In genomic region chr19:49859838-49860715, GRCh38 we compare ENCODE assay signal across 12 cellular contexts. TPM values are rescaled to one million over a fixed set of nuclear protein-coding genes. Genes with fewer than 3 reads are reported as not detected.
DNase-seq lines count a peak whose midpoint lies in the region; TF ChIP-seq lines count a peak whose summit lies in the region.
"Had no signal": no experiment of that assay in that cellular context is flagged by ENCODE, and none has a peak within 500 bp of the region (broad histone marks: within the 10 kb centered on the region; RNA-seq: fewer than 3 reads in every experiment).

No MANE protein-coding gene starts in this region.

- peaks cover 2% of the 10 kb centered on the region for H3K4me1 Mint-ChIP-seq in Caco-2 (ENCODE audit: low read depth, unreplicated experiment)

- TF ChIP-seq CTCF in Caco-2 (IDR thresholded peaks at IDR 0.05; ENCODE audit: insufficient read depth in 1 of 2, low read depth in 1 of 2, low read length in 1 of 2, severe bottlenecking in 1 of 2, unreplicated experiment in 1 of 2) (no peak), LNCaP clone FGC (IDR thresholded peaks at IDR 0.05; ENCODE audit: control insufficient read depth, extremely low read depth, insufficient read depth) (no peak), prostate gland (IDR thresholded peaks at IDR 0.05) (no peak)

- H3K4me3 ChIP-seq in Caco-2 (ENCODE audit: low read depth, low read length) (no peak overlapping the region), LNCaP clone FGC (ENCODE audit: low read depth, low read length) (peak overlapping the region; percentile 42), prostate gland (peak overlapping the region in 1 of 2 donors; percentile 16)
- H3K4me3 ChIP-seq: MG63, mucosa of descending colon had no signal

- peaks cover 96% of the 10 kb centered on the region for H3K36me3 Mint-ChIP-seq in Caco-2 (ENCODE audit: insufficient read depth, unreplicated experiment)

- peak; percentile 0 for TF ChIP-seq POLR2A in erythroblast (IDR thresholded peaks at IDR 0.05; ENCODE audit: low read length)
- no peak for TF ChIP-seq POLR2A in prostate gland (IDR thresholded peaks at IDR 0.05)

- peak overlapping the region; percentile 81 to 93 for H3K27ac ChIP-seq in prostate gland
- H3K27ac ChIP-seq: HL-60 had no signal

- DNase-seq in Caco-2, result no peak
- no peak for DNase-seq in LNCaP clone FGC (ENCODE audit: low read depth)
- no peak for DNase-seq in erythroblast (lab: John Stamatoyannopoulos, UW)
- no peak for DNase-seq in prostate gland (ENCODE audit: low spot score)
- no peak for DNase-seq in SKM-1 treated with dmso at 0.1 percent for 144 hours (lab: John Stamatoyannopoulos, UW; ENCODE audit: unreplicated experiment)
- DNase-seq in amygdala (lab: John Stamatoyannopoulos, UW), result no peak
- no peak for DNase-seq in activated CD4-positive, alpha-beta T cell treated with anti-CD3 and anti-CD28 coated beads, Interleukin-2, amount 50 U/mL, for 1 hour
- no peak for DNase-seq in HuH-7.5 (ENCODE audit: low spot score)
- DNase-seq: MG63 had no signal

- H3K4me1 ChIP-seq in Caco-2, result no peaks in the 10 kb centered on the region
- peaks cover 6% of the 10 kb centered on the region for H3K4me1 ChIP-seq in prostate gland (replicated peaks)

- CTCF ChIA-PET in Caco-2 (lab: Charles Lee), result no interaction called here

- H3K27me3 Mint-ChIP-seq in Caco-2 (ENCODE audit: insufficient read depth, unreplicated experiment), result no peaks in the 10 kb centered on the region
- H3K27me3 Mint-ChIP-seq: activated naive CD4-positive, alpha-beta T cell treated with anti-CD3 and anti-CD28 coated beads, Interleukin-2, amount 50 U/mL, for 24 hours had no signal

- no peaks in the 10 kb centered on the region for H3K27me3 ChIP-seq in Caco-2 (replicated peaks; ENCODE audit: control insufficient read depth, insufficient read depth, low read length)
- H3K27me3 ChIP-seq in prostate gland (replicated peaks; ENCODE audit: insufficient read depth), result no peaks in the 10 kb centered on the region
- H3K27me3 ChIP-seq: MG63 had no signal

- H3K9me3 Mint-ChIP-seq in Caco-2 (ENCODE audit: unreplicated experiment), result no peaks in the 10 kb centered on the region
- H3K9me3 Mint-ChIP-seq: activated naive CD4-positive, alpha-beta T cell treated with anti-CD3 and anti-CD28 coated beads, Interleukin-2, amount 50 U/mL, for 24 hours had no signal

- WGBS in prostate gland, result 80% methylated on average over 20 of the region's 25 CpGs

- no TSS peak for BruUV-seq in Caco-2 (replicated peaks; lab: Mats Ljungman, UMichigan)

- H3K27ac Mint-ChIP-seq in Caco-2 (ENCODE audit: unreplicated experiment), result peak overlapping the region; percentile 45
- H3K27ac Mint-ChIP-seq: activated naive CD4-positive, alpha-beta T cell treated with anti-CD3 and anti-CD28 coated beads, Interleukin-2, amount 50 U/mL, for 24 hours had no signal

- POLR2A ChIA-PET in Caco-2 (lab: Charles Lee), result interaction anchor here (0.6 kb wide), 1 partner anchor 47 kb away, joined by 5 read pairs; no protein-coding TSS in a partner anchor

- H3K9me3 ChIP-seq in Caco-2, result no peaks in the 10 kb centered on the region
- no peaks in the 10 kb centered on the region for H3K9me3 ChIP-seq in prostate gland
- H3K9me3 ChIP-seq: MG63, mucosa of descending colon had no signal

- H3K36me3 ChIP-seq in Caco-2 (ENCODE audit: control insufficient read depth, insufficient read depth, low read length) (peaks cover 21% of the 10 kb centered on the region), prostate gland (peaks cover 2 to 38% of the 10 kb centered on the region in 2 donors)

- H3K4me3 Mint-ChIP-seq in Caco-2 (ENCODE audit: unreplicated experiment), result no peak overlapping the region
- H3K4me3 Mint-ChIP-seq: activated naive CD4-positive, alpha-beta T cell treated with anti-CD3 and anti-CD28 coated beads, Interleukin-2, amount 50 U/mL, for 24 hours had no signal

- intact Hi-C loops in Caco-2 (cut with micrococcal nuclease; ENCODE audit: unreplicated experiment), result no loop called here
- intact Hi-C loops in prostate gland (cut with DNase I), result no loop called here

RNA-seq across cellular contexts. Expression of gene PNKP, which starts 7.3 kb away (rescaled TPM):
- 130 and 147 TPM in 2 replicates for total RNA-seq in Caco-2 (2022)
- total RNA-seq in prostate gland, result 100 to 1,000 TPM in 1 of 2 donors, 10 to 100 TPM in 1; 64.9 to 128 TPM

RNA-seq across cellular contexts. Expression of gene PTOV1, which starts 9.1 kb away (rescaled TPM):
- total RNA-seq in Caco-2 (2022), result 209 and 224 TPM in 2 replicates
- total RNA-seq in prostate gland, result 100 to 1,000 TPM; 179 to 252 TPM

RNA-seq across cellular contexts. Expression of gene AKT1S1, which starts 17.1 kb away (rescaled TPM):
- 64.6 and 77.6 TPM in 2 replicates for total RNA-seq in Caco-2 (2022)
- total RNA-seq in prostate gland, result 10 to 100 TPM; 27.6 to 30.2 TPM

RNA-seq across cellular contexts. Expression of gene TBC1D17, which starts 17.4 kb away (rescaled TPM):
- 55.3 and 56.5 TPM in 2 replicates for total RNA-seq in Caco-2 (2022)
- 10 to 100 TPM; 33.0 to 51.4 TPM for total RNA-seq in prostate gland

RNA-seq across cellular contexts. Expression of gene IL4I1, which starts 36.6 kb away (rescaled TPM):
- total RNA-seq in Caco-2 (2022) (0.61 and 1.1 TPM in 2 replicates), prostate gland (1 to 10 TPM in 1 of 2 donors, under 1 TPM in 1; 0.14 to 2.5 TPM)
